In genomic region chr6:21181866-21182265, GRCh38 we compare ENCODE assay signal across 22 cellular contexts.
DNase-seq lines count a peak whose midpoint lies in the region; ATAC-seq, FAIRE-seq and TF ChIP-seq lines count a peak whose summit lies in the region.
"Had no signal": no experiment of that assay in that cellular context is flagged by ENCODE, and none has a peak within 500 bp of the region (broad histone marks: within the 10 kb centered on the region; RNA-seq: fewer than 3 reads in every experiment).

No MANE protein-coding gene starts in this region.

- H3K4me3 ChIP-seq in H7 (ENCODE audit: insufficient read depth, low read depth, low read length) = no peak overlapping the region
- H3K4me3 ChIP-seq: lung, prostate gland, tibial artery had no signal

- ATAC-seq in GM21825 (IDR thresholded peaks at IDR 0.05; ENCODE audit: unreplicated experiment) (peak; percentile 57), HG03342 (IDR thresholded peaks at IDR 0.05; ENCODE audit: unreplicated experiment) (peak; percentile 60), GM19455 (IDR thresholded peaks at IDR 0.05; ENCODE audit: unreplicated experiment) (no peak)
- ATAC-seq: activated CD8-positive, alpha-beta T cell treated with anti-CD3 and anti-CD28 coated beads, Interleukin-2, amount 10 ng/mL, durations not matched to agents 7 days and 5 days; activated naive CD8-positive, alpha-beta T cell treated with anti-CD3 and anti-CD28 coated beads, Interleukin-2, amount 50 U/mL, for 24 hours; stimulated activated effector memory CD8-positive, alpha-beta T cell treated with anti-CD3 and anti-CD28 coated beads, Interleukin-12 subunit alpha, Interleukin-12 subunit beta, amount 100 ng/mL, for 72 hours had no signal

- TF ChIP-seq CTCF in GM10266 (IDR thresholded peaks at IDR 0.05; ENCODE audit: control insufficient read depth, insufficient read depth, low read depth, missing control alignments) = no peak

- DNase-seq in GM19239 (ENCODE audit: insufficient read length, low spot score) (no peak), H7 (no peak), GM10266 (ENCODE audit: extremely low spot score) (no peak)
- DNase-seq in activated CD4-positive, alpha-beta T cell treated with anti-CD3 and anti-CD28 coated beads for 48 hours = no peak
- DNase-seq: activated CD8-positive, alpha-beta T cell treated with anti-CD3 and anti-CD28 coated beads, Interleukin-2, amount 10 ng/mL, durations not matched to agents 7 days and 5 days; activated naive CD8-positive, alpha-beta T cell treated with anti-CD3 and anti-CD28 coated beads, Interleukin-2, amount 50 U/mL, for 24 hours; DMS 273 treated with DMSO at 0.1 percent for 48 hours; erythroblast; GF-D8; immature natural killer cell; naive B cell; NCI-H1436 treated with DMSO at 0.1 percent for 48 hours; NK-92 treated with Interleukin-12 subunit alpha and Interleukin-12 subunit beta, amount 100 ng/mL, for 24 hours; T-helper 1 cell; tibial artery had no signal

- peak; percentile 85 for FAIRE-seq in GM19239 (lab: Jason Lieb, UNC)
- FAIRE-seq: bronchial epithelial cell had no signal

- 0 out of 2 replicates have a peak, but pooled peaks cover 1% of the 10 kb centered on the region for H3K36me3 ChIP-seq in H7 (replicated peaks; ENCODE audit: control insufficient read depth, insufficient read depth, low read length)
- H3K36me3 ChIP-seq: prostate gland, tibial artery had no signal

- H3K27me3 ChIP-seq in H7 (ENCODE audit: control insufficient read depth, insufficient read depth, low read length) = no peaks in the 10 kb centered on the region
- H3K27me3 ChIP-seq: tibial artery had no signal
